8 cellular contexts compared by ENCODE assay signal in the genomic region with DNA sequence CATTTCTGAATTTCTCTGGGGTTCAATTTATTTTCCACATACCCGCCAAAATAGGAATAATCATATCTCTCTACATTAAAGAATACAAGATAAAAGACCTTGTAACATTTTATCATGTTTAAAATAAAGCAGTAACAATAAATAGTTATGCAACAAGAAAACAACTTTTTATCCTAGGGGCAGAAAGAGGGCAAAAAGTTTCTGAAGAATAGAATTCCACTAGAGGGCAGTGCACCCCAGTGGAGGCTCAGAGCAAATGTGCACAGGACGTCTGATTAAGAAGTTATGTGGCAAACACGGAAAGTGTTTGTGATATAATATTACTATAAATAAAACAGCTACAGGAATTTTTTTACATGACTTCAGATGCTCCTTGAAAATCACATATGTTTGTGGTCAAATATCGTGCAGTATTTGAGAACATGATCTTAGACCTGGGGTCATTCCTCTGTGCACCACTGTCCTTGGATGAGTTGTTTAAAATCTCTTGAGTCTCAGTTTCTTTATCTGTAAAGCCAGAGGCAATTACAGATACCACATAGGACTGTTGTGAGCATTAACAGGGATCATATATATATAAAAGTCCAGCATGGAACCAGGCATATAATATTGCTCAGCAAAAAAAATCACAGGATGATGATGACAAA. TPM values are rescaled to one million over a fixed set of nuclear protein-coding genes. Genes with fewer than 3 reads are reported as not detected.
DNase-seq lines count a peak whose midpoint lies in the region; ATAC-seq, FAIRE-seq and TF ChIP-seq lines count a peak whose summit lies in the region.

No MANE protein-coding gene starts in this region.

- H3K27me3 ChIP-seq in HL-60 (ENCODE audit: insufficient read depth, poor library complexity, severe bottlenecking), result no peaks in the 10 kb centered on the region
- no peaks in the 10 kb centered on the region for H3K27me3 ChIP-seq in endothelial cell of umbilical vein (ENCODE audit: control insufficient read depth in 2 of 2, insufficient read depth in 2 of 2, low read length in 2 of 2)
- H3K27me3 ChIP-seq in uterus, result no peaks in the 10 kb centered on the region

- H2AFZ ChIP-seq in endothelial cell of umbilical vein (ENCODE audit: low read depth, low read length), result no peak overlapping the region

- H3K79me2 ChIP-seq in endothelial cell of umbilical vein (ENCODE audit: control insufficient read depth, insufficient read depth, low read length), result no peaks in the 10 kb centered on the region

- no TSS peak for BruUV-seq in endothelial cell of umbilical vein (replicated peaks; lab: Mats Ljungman, UMichigan)

- H3K4me3 ChIP-seq in HL-60 (replicated peaks; ENCODE audit: insufficient read depth, low read length) (no peak overlapping the region), endothelial cell of umbilical vein (replicated peaks in 1 of 3; ENCODE audit: insufficient read depth in 1 of 3, low read depth in 1 of 3, low read length in 3 of 3) (no peak overlapping the region), uterus (no peak overlapping the region)

- TF ChIP-seq CTCF in CD14-positive monocyte (IDR thresholded peaks at IDR 0.05) (peak; percentile 78), HL-60 (IDR thresholded peaks at IDR 0.05; ENCODE audit: insufficient read depth, low read length) (peak; percentile 39), endothelial cell of umbilical vein (IDR thresholded peaks at IDR 0.05; ENCODE audit: extremely low read depth in 1 of 2, insufficient read depth in 1 of 2, low read depth in 1 of 2, low read length in 2 of 2) (peak; percentile 52 to 67), uterus (IDR thresholded peaks at IDR 0.05) (peak; percentile 30 to 65 (median 50))

- H3K9me3 Mint-ChIP-seq in CD14-positive monocyte, result no peaks in the 10 kb centered on the region

- no peaks in the 10 kb centered on the region for H3K4me1 ChIP-seq in endothelial cell of umbilical vein (ENCODE audit: control insufficient read depth, extremely low read depth, insufficient read depth, low read length)
- H3K4me1 ChIP-seq in uterus, result no peaks in the 10 kb centered on the region

- FAIRE-seq in endothelial cell of umbilical vein (lab: Jason Lieb, UNC), result peak; percentile 55

- no peak overlapping the region for H3K27ac Mint-ChIP-seq in CD14-positive monocyte

- POLR2A ChIA-PET in endothelial cell of umbilical vein (lab: Charles Lee), result no interaction called here

- intact Hi-C loops in CD14-positive monocyte (cut with micrococcal nuclease), result loop anchor here (5.0 kb wide), 1 partner anchor 132 kb away; a partner anchor contains a TSS
- intact Hi-C loops in endothelial cell of umbilical vein (cut with micrococcal nuclease), result loop anchor here (1.0 to 10.0 kb wide), 2 partner anchors 133 to 485 kb away; no protein-coding TSS in a partner anchor
- intact Hi-C loops in uterus (cut with DNase I; ENCODE audit: low total_unique reads), result no loop called here

- H3K27ac ChIP-seq in HL-60 (replicated peaks) (peak overlapping the region; percentile 13), endothelial cell of umbilical vein (ENCODE audit: insufficient read depth, low read depth, low read length) (no peak overlapping the region), uterus (no peak overlapping the region)

- H3K9ac ChIP-seq in endothelial cell of umbilical vein (replicated peaks; ENCODE audit: extremely low read depth, insufficient read depth, low read length), result no peak overlapping the region

- H3K9me3 ChIP-seq in endothelial cell of umbilical vein (replicated peaks; ENCODE audit: control insufficient read depth, insufficient read depth, low read length), result no peaks in the 10 kb centered on the region
- no peaks in the 10 kb centered on the region for H3K9me3 ChIP-seq in uterus

- H3K36me3 ChIP-seq in endothelial cell of umbilical vein (ENCODE audit: control insufficient read depth in 2 of 2, extremely low read depth in 1 of 2, insufficient read depth in 2 of 2, low read length in 2 of 2) (no peaks in the 10 kb centered on the region), uterus (no peaks in the 10 kb centered on the region)

- H3K9me1 ChIP-seq in endothelial cell of umbilical vein (replicated peaks; ENCODE audit: control insufficient read depth, extremely low read depth, insufficient read depth, low read length), result no peaks in the 10 kb centered on the region

- no peaks in the 10 kb centered on the region for H4K20me1 ChIP-seq in endothelial cell of umbilical vein (replicated peaks; ENCODE audit: control insufficient read depth, extremely low read depth, insufficient read depth, low read length)

- dilution Hi-C loops in endothelial cell of umbilical vein (cut with MboI; ENCODE audit: extremely low pct_ligation_motif_present, low sequenced_read_pairs), result no loop called here

- DNase-seq in CD14-positive monocyte (ENCODE audit: low spot score), result peak; percentile 50
- DNase-seq in HL-60 (ENCODE audit: low read depth in 1 of 2, low spot score in 1 of 2), result peak in 1 of 2 experiments; percentile 73
- peak; percentile 19 for DNase-seq in NCI-H748 treated with DMSO at 0.1 percent for 48 hours (lab: John Stamatoyannopoulos, UW)
- peak; percentile 49 to 60 for DNase-seq in activated CD4-positive, alpha-beta T cell treated with anti-CD3 and anti-CD28 coated beads, Interleukin-2, amount 50 U/mL, for 48 hours
- DNase-seq in endothelial cell of umbilical vein (ENCODE audit: low read depth, low spot score), result peak; percentile 61
- peak; percentile 75 for DNase-seq in myocyte (ENCODE audit: low read depth)
- DNase-seq in uterus, result no peak

- H3K27me3 Mint-ChIP-seq in CD14-positive monocyte (ENCODE audit: low read depth in 3 of 3), result peaks cover 0 to 2% (median 0%) of the 10 kb centered on the region in 3 donors

- CTCF ChIA-PET in endothelial cell of umbilical vein (lab: Charles Lee), result interaction anchor here (0.7 to 2.3 kb wide), 3 partner anchors 12 to 134 kb away, joined by 3 to 6 read pairs (median 4); a partner anchor contains a TSS

- H3K4me3 Mint-ChIP-seq in CD14-positive monocyte, result no peak overlapping the region

- no peaks in the 10 kb centered on the region for H3K4me1 Mint-ChIP-seq in CD14-positive monocyte

- TF ChIP-seq POLR2A in endothelial cell of umbilical vein (IDR thresholded peaks at IDR 0.05; ENCODE audit: low read depth, low read length) (no peak), uterus (IDR thresholded peaks at IDR 0.05) (no peak)

- no peaks in the 10 kb centered on the region for H3K36me3 Mint-ChIP-seq in CD14-positive monocyte

- ATAC-seq in GM19035 (IDR thresholded peaks at IDR 0.05; ENCODE audit: unreplicated experiment), result peak; percentile 86

- H3K4me2 ChIP-seq in endothelial cell of umbilical vein (ENCODE audit: insufficient read depth, low read length), result no peak overlapping the region

TF ChIP-seq in endothelial cell of umbilical vein, 7 proteins besides CTCF, POLR2A, EP300 and RAD21:
- TF ChIP-seq FOS (IDR thresholded peaks at IDR 0.05; ENCODE audit: borderline replicate concordance, insufficient read depth, low read length) (no peak), EZH2 (IDR thresholded peaks at IDR 0.05; ENCODE audit: borderline replicate concordance, low read depth, low read length, severe bottlenecking) (no peak)

RNA-seq across cellular contexts. Expression of a gene that starts 13.2 kb away (rescaled TPM):
- 10 to 100 TPM in 1 of 2 donors, 1 to 10 TPM in 1; 6.5 to 10.1 TPM for polyA plus RNA-seq in CD14-positive monocyte
- 23.0 and 26.3 TPM in 2 replicates for total RNA-seq in endothelial cell of umbilical vein
- 43.1 and 47.1 TPM in 2 replicates for polyA plus RNA-seq in endothelial cell of umbilical vein
- polyA plus RNA-seq in endothelial cell of umbilical vein (2011; cell fraction: cytosol; rRNA removed), result 31.2 and 31.6 TPM in 2 replicates
- 55.8 and 63.3 TPM in 2 replicates for polyA plus RNA-seq in endothelial cell of umbilical vein (2011; cell fraction: nucleus; rRNA removed)
- polyA plus RNA-seq in endothelial cell of umbilical vein (2012), result 17.8 and 23.7 TPM in 2 replicates
- polyA minus RNA-seq in endothelial cell of umbilical vein, result 103 TPM in 2 replicates
- polyA minus RNA-seq in endothelial cell of umbilical vein (2011; cell fraction: cytosol; rRNA and poly(A)+ RNA removed), result 32.3 TPM
- 53.8 and 63.4 TPM in 2 replicates for polyA minus RNA-seq in endothelial cell of umbilical vein (2011; cell fraction: nucleus; rRNA and poly(A)+ RNA removed)
- total RNA-seq in myocyte, result 28.5 and 29.0 TPM in 2 replicates
- 13.1 TPM for polyA plus RNA-seq in myocyte (2012)
- total RNA-seq in uterus, result 10 to 100 TPM; 19.2 to 61.2 (median 41.0) TPM

Comparison
In these comparisons a context has a peak if more than half of its experiments do, and no peak if none do; other contexts are left out.
1. DNase-seq: peak in CD14-positive monocyte (single experiment), NCI-H748 treated with DMSO at 0.1 percent for 48 hours (single experiment), activated CD4-positive, alpha-beta T cell treated with anti-CD3 and anti-CD28 coated beads, Interleukin-2, amount 50 U/mL, for 48 hours (2 of 2), endothelial cell of umbilical vein (single experiment) and myocyte (single experiment); none in uterus (0 of 2).
2. Peak in every context shown above with its lines, with median percentiles within 50 percentile points of each other: CTCF ChIP-seq.